Comparison of ENCODE assay signal across 8 cellular contexts in genomic region chr2:172095146-172095904, GRCh38. TPM values are rescaled to one million over a fixed set of nuclear protein-coding genes. Genes with fewer than 3 reads are reported as not detected.
DNase-seq lines count a peak whose midpoint lies in the region; ATAC-seq, FAIRE-seq and TF ChIP-seq lines count a peak whose summit lies in the region.

No MANE protein-coding gene starts in this region.

- ATAC-seq in esophagus mucosa, result peak; percentile 74
- no peak for ATAC-seq in HG03196 (IDR thresholded peaks at IDR 0.05; ENCODE audit: unreplicated experiment)

- H3F3A ChIP-seq in neural cell (ENCODE audit: insufficient read depth, low read length, poor library complexity, severe bottlenecking), result peaks cover 5% of the 10 kb centered on the region

- peak overlapping the region; percentile 93 for H3K27ac ChIP-seq in neural cell (ENCODE audit: low read length)

- peak overlapping the region; percentile 92 for H3K9ac ChIP-seq in neural cell (ENCODE audit: low read length)

- peaks cover 76% of the 10 kb centered on the region for H3K79me2 ChIP-seq in neural cell (replicated peaks; ENCODE audit: insufficient read depth, low read length)

- no peaks in the 10 kb centered on the region for H3K36me3 ChIP-seq in neural cell (ENCODE audit: insufficient read depth, low read length)

- no peak overlapping the region for H2AFZ ChIP-seq in neural cell (ENCODE audit: low read depth, low read length)

- no peaks in the 10 kb centered on the region for H3K9me3 ChIP-seq in neural cell (ENCODE audit: low read length)

- peak overlapping the region; percentile 92 for H3K4me2 ChIP-seq in neural cell (ENCODE audit: low read length)

- TF ChIP-seq RAD21 in neural cell (conservative IDR thresholded peaks at IDR 0.05), result no peak

- TF ChIP-seq CTCF in neural cell (IDR thresholded peaks at IDR 0.05; ENCODE audit: poor library complexity, severe bottlenecking), result no peak

- TF ChIP-seq EP300 in neural cell (conservative IDR thresholded peaks at IDR 0.05; ENCODE audit: poor library complexity, severe bottlenecking), result peak; percentile 58

- peak; percentile 53 for DNase-seq in stimulated activated CD4-positive, alpha-beta T cell treated with anti-CD3 and anti-CD28 coated beads, Interleukin-12 subunit alpha, Interleukin-12 subunit beta, amount 100 ng/mL, for 4 hours
- no peak for DNase-seq in stimulated activated CD4-positive, alpha-beta T cell treated with anti-CD3 and anti-CD28 coated beads, Interleukin-2, amount 100 ng/mL, for 48 hours
- DNase-seq in NCI-H748 treated with DMSO at 0.1 percent for 48 hours (lab: John Stamatoyannopoulos, UW), result peak; percentile 58
- DNase-seq in activated CD8-positive, alpha-beta memory T cell treated with anti-CD3 and anti-CD28 coated beads, Interleukin-2, amount 50 U/mL, for 48 hours, result peak; percentile 77
- peak; percentile 73 for DNase-seq in urothelium cell line (ENCODE audit: low spot score)

- FAIRE-seq in urothelium cell line (lab: Jason Lieb, UNC), result peak; percentile 88

- H3K9me2 ChIP-seq in neural cell (ENCODE audit: insufficient read depth, low read length), result no peaks in the 10 kb centered on the region

- H4K20me1 ChIP-seq in neural cell (ENCODE audit: insufficient read depth), result peaks cover 3% of the 10 kb centered on the region

- peak overlapping the region; percentile 85 for H3K4me3 ChIP-seq in neural cell (ENCODE audit: low read length)

- H3K27me3 ChIP-seq in neural cell (ENCODE audit: insufficient read depth, low read depth, low read length), result peaks cover 11% of the 10 kb centered on the region

TF ChIP-seq in neural cell, 6 proteins besides CTCF, POLR2A, EP300 and RAD21:
- TF ChIP-seq TAF1 (IDR thresholded peaks at IDR 0.05; ENCODE audit: low read depth) (peak; percentile 66), SMC3 (conservative IDR thresholded peaks at IDR 0.05; ENCODE audit: poor library complexity) (no peak), EZH2 (IDR thresholded peaks at IDR 0.05; ENCODE audit: borderline replicate concordance, insufficient read depth, low read length, poor library complexity, severe bottlenecking) (no peak), POLR2AphosphoS5 (IDR thresholded peaks at IDR 0.05) (peak; percentile 72), MXI1 (conservative IDR thresholded peaks at IDR 0.05; ENCODE audit: poor library complexity, severe bottlenecking) (no peak)
- TF ChIP-seq, protein P1, sequence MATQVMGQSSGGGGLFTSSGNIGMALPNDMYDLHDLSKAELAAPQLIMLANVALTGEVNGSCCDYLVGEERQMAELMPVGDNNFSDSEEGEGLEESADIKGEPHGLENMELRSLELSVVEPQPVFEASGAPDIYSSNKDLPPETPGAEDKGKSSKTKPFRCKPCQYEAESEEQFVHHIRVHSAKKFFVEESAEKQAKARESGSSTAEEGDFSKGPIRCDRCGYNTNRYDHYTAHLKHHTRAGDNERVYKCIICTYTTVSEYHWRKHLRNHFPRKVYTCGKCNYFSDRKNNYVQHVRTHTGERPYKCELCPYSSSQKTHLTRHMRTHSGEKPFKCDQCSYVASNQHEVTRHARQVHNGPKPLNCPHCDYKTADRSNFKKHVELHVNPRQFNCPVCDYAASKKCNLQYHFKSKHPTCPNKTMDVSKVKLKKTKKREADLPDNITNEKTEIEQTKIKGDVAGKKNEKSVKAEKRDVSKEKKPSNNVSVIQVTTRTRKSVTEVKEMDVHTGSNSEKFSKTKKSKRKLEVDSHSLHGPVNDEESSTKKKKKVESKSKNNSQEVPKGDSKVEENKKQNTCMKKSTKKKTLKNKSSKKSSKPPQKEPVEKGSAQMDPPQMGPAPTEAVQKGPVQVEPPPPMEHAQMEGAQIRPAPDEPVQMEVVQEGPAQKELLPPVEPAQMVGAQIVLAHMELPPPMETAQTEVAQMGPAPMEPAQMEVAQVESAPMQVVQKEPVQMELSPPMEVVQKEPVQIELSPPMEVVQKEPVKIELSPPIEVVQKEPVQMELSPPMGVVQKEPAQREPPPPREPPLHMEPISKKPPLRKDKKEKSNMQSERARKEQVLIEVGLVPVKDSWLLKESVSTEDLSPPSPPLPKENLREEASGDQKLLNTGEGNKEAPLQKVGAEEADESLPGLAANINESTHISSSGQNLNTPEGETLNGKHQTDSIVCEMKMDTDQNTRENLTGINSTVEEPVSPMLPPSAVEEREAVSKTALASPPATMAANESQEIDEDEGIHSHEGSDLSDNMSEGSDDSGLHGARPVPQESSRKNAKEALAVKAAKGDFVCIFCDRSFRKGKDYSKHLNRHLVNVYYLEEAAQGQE (IDR thresholded peaks at IDR 0.05; ENCODE audit: borderline replicate concordance), result peak; percentile 13

RNA-seq across cellular contexts. Expression of gene DLX2, which starts 7.4 kb away (rescaled TPM):
- total RNA-seq in esophagus mucosa, result not detected
- 7.7 and 9.3 TPM in 2 replicates for polyA plus RNA-seq in neural cell
- polyA minus RNA-seq in neural cell, result 18.7 and 19.3 TPM in 2 replicates

RNA-seq across cellular contexts. Expression of gene DLX1, which starts 10.0 kb away (rescaled TPM):
- not detected for total RNA-seq in esophagus mucosa
- polyA plus RNA-seq in neural cell, result 67.3 and 83.1 TPM in 2 replicates
- polyA minus RNA-seq in neural cell, result 53.3 and 55.8 TPM in 2 replicates

Comparison
In these comparisons a context has a peak if more than half of its experiments do, and no peak if none do; other contexts are left out.
1. DNase-seq: peak in stimulated activated CD4-positive, alpha-beta T cell treated with anti-CD3 and anti-CD28 coated beads, Interleukin-12 subunit alpha, Interleukin-12 subunit beta, amount 100 ng/mL, for 4 hours (single experiment), NCI-H748 treated with DMSO at 0.1 percent for 48 hours (single experiment), activated CD8-positive, alpha-beta memory T cell treated with anti-CD3 and anti-CD28 coated beads, Interleukin-2, amount 50 U/mL, for 48 hours (single experiment) and urothelium cell line (single experiment); none in stimulated activated CD4-positive, alpha-beta T cell treated with anti-CD3 and anti-CD28 coated beads, Interleukin-2, amount 100 ng/mL, for 48 hours (0 of 2).